In the genomic region with DNA sequence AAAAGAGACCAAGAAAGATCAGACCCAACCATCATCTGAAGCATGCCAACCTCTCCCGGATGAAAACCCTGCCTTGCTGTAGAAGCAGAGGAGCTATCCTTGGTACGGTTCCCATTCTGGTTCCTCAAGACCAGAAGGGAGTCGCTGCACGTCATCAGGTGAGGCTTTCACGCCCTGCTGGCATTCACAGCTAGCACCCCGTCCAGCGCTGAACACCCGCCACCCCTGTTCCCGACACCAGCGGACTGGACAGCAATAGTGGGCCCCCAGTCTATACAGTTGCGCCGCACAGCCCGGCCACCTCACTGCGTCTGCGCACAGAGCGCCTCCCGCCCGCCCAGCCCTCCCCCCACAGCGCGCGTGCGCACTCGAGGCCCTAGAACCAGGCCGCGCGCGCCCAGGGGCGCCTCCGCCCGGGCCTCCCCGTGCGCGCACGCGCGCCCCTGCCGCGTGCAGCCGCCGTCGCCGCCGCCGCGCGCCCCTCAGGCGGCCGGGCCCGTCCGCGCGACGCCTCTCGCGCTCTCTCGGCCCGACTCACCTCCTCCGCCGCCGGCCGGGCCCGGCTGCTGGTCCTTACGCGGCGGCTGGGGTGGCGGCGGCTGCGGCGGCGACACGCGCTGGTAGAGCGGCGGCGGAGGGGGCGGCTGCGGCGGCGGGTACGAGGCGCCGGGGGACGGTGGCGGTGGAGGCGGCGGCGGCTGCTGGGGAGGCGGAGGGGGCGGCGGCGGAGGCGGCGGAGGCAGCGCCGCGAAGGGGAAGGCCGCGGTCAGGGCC, we compare ENCODE assay signal across 8 cellular contexts. TPM values are rescaled to one million over a fixed set of nuclear protein-coding genes. Genes with fewer than 3 reads are reported as not detected.
A peak's percentile ranks its signal among the peaks of the same experiment; 100 is the strongest.
DNase-seq lines count a peak whose midpoint lies in the region; ATAC-seq and TF ChIP-seq lines count a peak whose summit lies in the region.

No MANE protein-coding gene starts in this region.

- H3K27ac ChIP-seq in Panc1 (ENCODE audit: low read length) = peak overlapping the region; percentile 88

- H3K27me3 Mint-ChIP-seq in activated T-helper 2 cell treated with anti-CD3 and anti-CD28 coated beads, Interferon-gamma antibody, Interleukin-2, Interleukin-4, amounts not matched to agents 10 μg/mL and 5 μg/mL and 100 μg/mL, durations not matched to agents 14 hours and 24 hours and 36 hours (ENCODE audit: low read depth) = no peaks in the 10 kb centered on the region
- H3K27me3 Mint-ChIP-seq in natural killer cell (ENCODE audit: low read depth in 2 of 2) = no peaks in the 10 kb centered on the region
- no peaks in the 10 kb centered on the region for H3K27me3 Mint-ChIP-seq in stimulated activated memory B cell treated with anti-CD40 and anti-IgM and Interleukin-4, amounts not matched to agents 10 μg/mL and 1 μg/mL and 100 μg/mL, for 72 hours

- no TSS peak for BruUV-seq in Panc1 (replicated peaks; lab: Mats Ljungman, UMichigan)

- peak overlapping the region; percentile 88 to 92 for H3K4me3 ChIP-seq in Panc1 (ENCODE audit: low read depth in 2 of 2, low read length in 2 of 2)

- in situ Hi-C loops in Panc1 (cut with HindIII; ENCODE audit: low pct_unique_long_range_greater_than_20kb, low sequenced_read_pairs) = no loop called here

- H3K27ac Mint-ChIP-seq in activated T-helper 2 cell treated with anti-CD3 and anti-CD28 coated beads, Interferon-gamma antibody, Interleukin-2, Interleukin-4, amounts not matched to agents 10 μg/mL and 5 μg/mL and 100 μg/mL, durations not matched to agents 14 hours and 24 hours and 36 hours = peak overlapping the region; percentile 27
- peak overlapping the region; percentile 97 to 100 for H3K27ac Mint-ChIP-seq in natural killer cell
- peak overlapping the region; percentile 100 for H3K27ac Mint-ChIP-seq in stimulated activated memory B cell treated with anti-CD40 and anti-IgM and Interleukin-4, amounts not matched to agents 10 μg/mL and 1 μg/mL and 100 μg/mL, for 72 hours

- peaks cover 57% of the 10 kb centered on the region for H3K36me3 Mint-ChIP-seq in activated T-helper 2 cell treated with anti-CD3 and anti-CD28 coated beads, Interferon-gamma antibody, Interleukin-2, Interleukin-4, amounts not matched to agents 10 μg/mL and 5 μg/mL and 100 μg/mL, durations not matched to agents 14 hours and 24 hours and 36 hours (ENCODE audit: low read depth)
- peaks cover 33% of the 10 kb centered on the region for H3K36me3 Mint-ChIP-seq in natural killer cell
- peaks cover 51% of the 10 kb centered on the region for H3K36me3 Mint-ChIP-seq in stimulated activated memory B cell treated with anti-CD40 and anti-IgM and Interleukin-4, amounts not matched to agents 10 μg/mL and 1 μg/mL and 100 μg/mL, for 72 hours

- H3K4me3 Mint-ChIP-seq in activated T-helper 2 cell treated with anti-CD3 and anti-CD28 coated beads, Interferon-gamma antibody, Interleukin-2, Interleukin-4, amounts not matched to agents 10 μg/mL and 5 μg/mL and 100 μg/mL, durations not matched to agents 14 hours and 24 hours and 36 hours (ENCODE audit: low read depth) = peak overlapping the region; percentile 84
- peak overlapping the region; percentile 94 for H3K4me3 Mint-ChIP-seq in natural killer cell
- H3K4me3 Mint-ChIP-seq in stimulated activated memory B cell treated with anti-CD40 and anti-IgM and Interleukin-4, amounts not matched to agents 10 μg/mL and 1 μg/mL and 100 μg/mL, for 72 hours = peak overlapping the region; percentile 95

- CTCF ChIA-PET in Panc1 (lab: Charles Lee) = interaction anchor here (0.7 kb wide), 1 partner anchor 76 kb away, joined by 4 read pairs; no protein-coding TSS in a partner anchor

- intact Hi-C loops in Panc1 (cut with micrococcal nuclease; ENCODE audit: unreplicated experiment) = no loop called here
- intact Hi-C loops in activated T-helper 2 cell treated with anti-CD3 and anti-CD28 coated beads, Interferon-gamma antibody, Interleukin-2, Interleukin-4, amounts not matched to agents 10 μg/mL and 5 μg/mL and 100 μg/mL, durations not matched to agents 14 hours and 24 hours and 36 hours (cut with micrococcal nuclease) = loop anchor here (1.0 to 10.0 kb wide), 5 partner anchors 9 to 472 kb away; a partner anchor contains a TSS
- intact Hi-C loops in natural killer cell (cut with micrococcal nuclease) = loop anchor here (1.0 to 10.0 kb wide), 4 partner anchors 13 to 337 kb away; a partner anchor contains a TSS

- peaks cover 44% of the 10 kb centered on the region for H3K36me3 ChIP-seq in Panc1 (ENCODE audit: control insufficient read depth, insufficient read depth, low read length)

- no peaks in the 10 kb centered on the region for H3K9me3 ChIP-seq in Panc1 (ENCODE audit: control insufficient read depth, insufficient read depth, low read depth, low read length)

- DNase-seq in NCI-H1436 (lab: John Stamatoyannopoulos, UW) = peak; percentile 76
- DNase-seq in NCI-H1436 treated with DMSO at 0.1 percent for 48 hours (lab: John Stamatoyannopoulos, UW) = no peak
- peak; percentile 56 for DNase-seq in HS-27A (ENCODE audit: low read depth)
- no peak for DNase-seq in Panc1 (ENCODE audit: low read depth, low spot score)
- DNase-seq in activated T-helper 2 cell treated with anti-CD3 and anti-CD28 coated beads, Interferon-gamma antibody, Interleukin-2, Interleukin-4, amounts not matched to agents 10 μg/mL and 5 μg/mL and 100 μg/mL, durations not matched to agents 14 hours and 24 hours and 36 hours (ENCODE audit: low spot score) = peak; percentile 76
- peak; percentile 77 for DNase-seq in fibroblast of peridontal ligament (ENCODE audit: extremely low read depth)
- peak; percentile 82 for DNase-seq in natural killer cell

- TF ChIP-seq CTCF in Panc1 (IDR thresholded peaks at IDR 0.05) (no peak), natural killer cell (IDR thresholded peaks at IDR 0.05) (no peak)

- H3K4me1 Mint-ChIP-seq in activated T-helper 2 cell treated with anti-CD3 and anti-CD28 coated beads, Interferon-gamma antibody, Interleukin-2, Interleukin-4, amounts not matched to agents 10 μg/mL and 5 μg/mL and 100 μg/mL, durations not matched to agents 14 hours and 24 hours and 36 hours (ENCODE audit: low read depth) = peaks cover 55% of the 10 kb centered on the region
- peaks cover 54 to 55% of the 10 kb centered on the region in 2 donors for H3K4me1 Mint-ChIP-seq in natural killer cell
- H3K4me1 Mint-ChIP-seq in stimulated activated memory B cell treated with anti-CD40 and anti-IgM and Interleukin-4, amounts not matched to agents 10 μg/mL and 1 μg/mL and 100 μg/mL, for 72 hours = peaks cover 70% of the 10 kb centered on the region

- no peaks in the 10 kb centered on the region for H3K27me3 ChIP-seq in Panc1 (ENCODE audit: control insufficient read depth, insufficient read depth, low read length)

- no peaks in the 10 kb centered on the region for H3K9me3 Mint-ChIP-seq in activated T-helper 2 cell treated with anti-CD3 and anti-CD28 coated beads, Interferon-gamma antibody, Interleukin-2, Interleukin-4, amounts not matched to agents 10 μg/mL and 5 μg/mL and 100 μg/mL, durations not matched to agents 14 hours and 24 hours and 36 hours
- H3K9me3 Mint-ChIP-seq in natural killer cell = no peaks in the 10 kb centered on the region
- no peaks in the 10 kb centered on the region for H3K9me3 Mint-ChIP-seq in stimulated activated memory B cell treated with anti-CD40 and anti-IgM and Interleukin-4, amounts not matched to agents 10 μg/mL and 1 μg/mL and 100 μg/mL, for 72 hours

- peaks cover 16% of the 10 kb centered on the region for H3K4me1 ChIP-seq in Panc1 (ENCODE audit: control insufficient read depth, insufficient read depth, low read length)

- peak; percentile 38 for ATAC-seq in Panc1
- ATAC-seq in natural killer cell = peak; percentile 10 to 27 (median 11)
- ATAC-seq in stimulated activated memory B cell treated with anti-CD40 and anti-IgM and Interleukin-4, amounts not matched to agents 10 μg/mL and 1 μg/mL and 100 μg/mL, for 72 hours = peak; percentile 41

- POLR2A ChIA-PET in Panc1 (lab: Charles Lee) = interaction anchor here (0.6 kb wide), 1 partner anchor 382 kb away, joined by 3 read pairs; no protein-coding TSS in a partner anchor

RNA-seq across cellular contexts. Expression of a gene that starts 0.7 kb away (rescaled TPM):
- total RNA-seq in Panc1 (2021; ENCODE audit: unreplicated experiment) = 360 TPM
- 296 TPM for polyA plus RNA-seq in Panc1 (2012; ENCODE audit: insufficient read length)
- total RNA-seq in activated T-helper 2 cell treated with anti-CD3 and anti-CD28 coated beads, Interferon-gamma antibody, Interleukin-2, Interleukin-4, amounts not matched to agents 10 μg/mL and 5 μg/mL and 100 μg/mL, durations not matched to agents 14 hours and 24 hours and 36 hours = 460 and 461 TPM in 2 replicates
- total RNA-seq in natural killer cell = 100 to 1,000 TPM; 841 to 864 (median 845) TPM

RNA-seq across cellular contexts. Expression of a gene that starts 17.9 kb away (rescaled TPM):
- total RNA-seq in Panc1 (2021; ENCODE audit: unreplicated experiment) = 0.39 TPM
- 0.34 TPM for polyA plus RNA-seq in Panc1 (2012; ENCODE audit: insufficient read length)
- 1.9 and 2.0 TPM in 2 replicates for total RNA-seq in activated T-helper 2 cell treated with anti-CD3 and anti-CD28 coated beads, Interferon-gamma antibody, Interleukin-2, Interleukin-4, amounts not matched to agents 10 μg/mL and 5 μg/mL and 100 μg/mL, durations not matched to agents 14 hours and 24 hours and 36 hours
- total RNA-seq in natural killer cell = 1 to 10 TPM; 4.1 to 8.4 (median 6.1) TPM

RNA-seq across cellular contexts. Expression of a gene that starts 25.4 kb away (rescaled TPM):
- total RNA-seq in Panc1 (2021; ENCODE audit: unreplicated experiment) (46.4 TPM), natural killer cell (10 to 100 TPM; 38.3 to 40.6 (median 38.7) TPM)
- 57.8 TPM for polyA plus RNA-seq in Panc1 (2012; ENCODE audit: insufficient read length)
- total RNA-seq in activated T-helper 2 cell treated with anti-CD3 and anti-CD28 coated beads, Interferon-gamma antibody, Interleukin-2, Interleukin-4, amounts not matched to agents 10 μg/mL and 5 μg/mL and 100 μg/mL, durations not matched to agents 14 hours and 24 hours and 36 hours = 72.1 and 77.5 TPM in 2 replicates

RNA-seq across cellular contexts. Expression of a gene that starts 32.7 kb away (rescaled TPM):
- total RNA-seq in Panc1 (2021; ENCODE audit: unreplicated experiment) (54.5 TPM), natural killer cell (10 to 100 TPM; 29.3 to 42.2 (median 32.2) TPM)
- polyA plus RNA-seq in Panc1 (2012; ENCODE audit: insufficient read length) = 84.8 TPM
- 46.2 and 47.2 TPM in 2 replicates for total RNA-seq in activated T-helper 2 cell treated with anti-CD3 and anti-CD28 coated beads, Interferon-gamma antibody, Interleukin-2, Interleukin-4, amounts not matched to agents 10 μg/mL and 5 μg/mL and 100 μg/mL, durations not matched to agents 14 hours and 24 hours and 36 hours

RNA-seq across cellular contexts. Expression of a gene that starts 33.7 kb away (rescaled TPM):
- total RNA-seq in Panc1 (2021; ENCODE audit: unreplicated experiment) = 3.7 TPM
- 8.0 TPM for polyA plus RNA-seq in Panc1 (2012; ENCODE audit: insufficient read length)
- total RNA-seq in activated T-helper 2 cell treated with anti-CD3 and anti-CD28 coated beads, Interferon-gamma antibody, Interleukin-2, Interleukin-4, amounts not matched to agents 10 μg/mL and 5 μg/mL and 100 μg/mL, durations not matched to agents 14 hours and 24 hours and 36 hours = 19.6 and 20.9 TPM in 2 replicates
- 100 to 1,000 TPM; 371 to 417 (median 394) TPM for total RNA-seq in natural killer cell

Comparison
In these comparisons a context has a peak if more than half of its experiments do, and no peak if none do; other contexts are left out.
1. DNase-seq: peak in NCI-H1436 (single experiment), HS-27A (single experiment), activated T-helper 2 cell treated with anti-CD3 and anti-CD28 coated beads, Interferon-gamma antibody, Interleukin-2, Interleukin-4, amounts not matched to agents 10 μg/mL and 5 μg/mL and 100 μg/mL, durations not matched to agents 14 hours and 24 hours and 36 hours (single experiment), fibroblast of peridontal ligament (single experiment) and natural killer cell (single experiment); none in NCI-H1436 treated with DMSO at 0.1 percent for 48 hours (single experiment) and Panc1 (single experiment).
2. H3K27ac Mint-ChIP-seq: peak in every context shown above with its lines; median percentile 100 in stimulated activated memory B cell treated with anti-CD40 and anti-IgM and Interleukin-4, amounts not matched to agents 10 μg/mL and 1 μg/mL and 100 μg/mL, for 72 hours; 98 in natural killer cell; 27 in activated T-helper 2 cell treated with anti-CD3 and anti-CD28 coated beads, Interferon-gamma antibody, Interleukin-2, Interleukin-4, amounts not matched to agents 10 μg/mL and 5 μg/mL and 100 μg/mL, durations not matched to agents 14 hours and 24 hours and 36 hours.
3. Peak in every context shown above with its lines, with median percentiles within 50 percentile points of each other: ATAC-seq and H3K4me3 Mint-ChIP-seq.